ENCODE assay signal across 21 cellular contexts in genomic region chrX:129997081-129997480, GRCh38.
"Had no signal": no experiment of that assay in that cellular context is flagged by ENCODE, and none has a peak within 500 bp of the region (broad histone marks: within the 10 kb centered on the region; RNA-seq: fewer than 3 reads in every experiment).

No MANE protein-coding gene starts in this region.

- H3K4me1 ChIP-seq: gastrocnemius medialis, right lobe of liver, testis had no signal

- H3K9me3 Mint-ChIP-seq: activated CD4-positive, alpha-beta T cell treated with anti-CD3 and anti-CD28 coated beads, Interleukin-2, amount 10 ng/mL, durations not matched to agents 24 days and 14 days; activated naive CD4-positive, alpha-beta T cell treated with anti-CD3 and anti-CD28 coated beads for 36 hours; activated T-cell treated with anti-CD3 and anti-CD28 coated beads, Interleukin-2, amount 50 U/mL, for 24 hours; neural crest cell; stimulated activated effector memory CD8-positive, alpha-beta T cell treated with anti-CD3 and anti-CD28 coated beads, Interleukin-12 subunit alpha, Interleukin-12 subunit beta, amount 100 ng/mL, for 72 hours; type B pancreatic cell had no signal

- H3K27me3 Mint-ChIP-seq: activated CD4-positive, alpha-beta T cell treated with anti-CD3 and anti-CD28 coated beads, Interleukin-2, amount 10 ng/mL, durations not matched to agents 24 days and 14 days; type B pancreatic cell had no signal

- H3K36me3 ChIP-seq: brain microvascular endothelial cell, gastrocnemius medialis, left ventricle myocardium inferior, right lobe of liver had no signal

- DNase-seq: activated CD4-positive, alpha-beta T cell treated with anti-CD3 and anti-CD28 coated beads, Interleukin-2, amount 10 ng/mL, durations not matched to agents 24 days and 14 days; activated CD8-positive, alpha-beta T cell treated with anti-CD3 and anti-CD28 coated beads, Interleukin-2, amount 10 ng/mL, durations not matched to agents 7 days and 5 days; activated naive CD4-positive, alpha-beta T cell treated with anti-CD3 and anti-CD28 coated beads for 36 hours; activated T-cell treated with anti-CD3 and anti-CD28 coated beads, Interleukin-2, amount 50 U/mL, for 24 hours; brain microvascular endothelial cell; central memory CD4-positive, alpha-beta T cell; cortex of kidney; effector CD4-positive, alpha-beta T cell; gastrocnemius medialis; head of caudate nucleus; left ventricle myocardium inferior; mammary epithelial cell; right lobe of liver; small intestine; stimulated activated CD4-positive, alpha-beta T cell treated with anti-CD3 and anti-CD28 coated beads, Interleukin-4, amount 100 ng/mL, for 24 hours; T1000; testis had no signal

- H3K27ac Mint-ChIP-seq: activated CD4-positive, alpha-beta T cell treated with anti-CD3 and anti-CD28 coated beads, Interleukin-2, amount 10 ng/mL, durations not matched to agents 24 days and 14 days; activated CD8-positive, alpha-beta T cell treated with anti-CD3 and anti-CD28 coated beads, Interleukin-2, amount 10 ng/mL, durations not matched to agents 7 days and 5 days; activated naive CD4-positive, alpha-beta T cell treated with anti-CD3 and anti-CD28 coated beads for 36 hours; activated T-cell treated with anti-CD3 and anti-CD28 coated beads, Interleukin-2, amount 50 U/mL, for 24 hours; stimulated activated effector memory CD8-positive, alpha-beta T cell treated with anti-CD3 and anti-CD28 coated beads, Interleukin-12 subunit alpha, Interleukin-12 subunit beta, amount 100 ng/mL, for 72 hours; type B pancreatic cell had no signal

- H3K9me3 ChIP-seq: gastrocnemius medialis, left ventricle myocardium inferior, right lobe of liver, testis had no signal

- H3K4me3 ChIP-seq: gastrocnemius medialis, left ventricle myocardium inferior, right lobe of liver, testis had no signal

- H3K4me3 Mint-ChIP-seq: activated CD4-positive, alpha-beta T cell treated with anti-CD3 and anti-CD28 coated beads, Interleukin-2, amount 10 ng/mL, durations not matched to agents 24 days and 14 days; activated CD8-positive, alpha-beta T cell treated with anti-CD3 and anti-CD28 coated beads, Interleukin-2, amount 10 ng/mL, durations not matched to agents 7 days and 5 days; activated naive CD4-positive, alpha-beta T cell treated with anti-CD3 and anti-CD28 coated beads for 36 hours; activated T-cell treated with anti-CD3 and anti-CD28 coated beads, Interleukin-2, amount 50 U/mL, for 24 hours; neural crest cell; stimulated activated effector memory CD8-positive, alpha-beta T cell treated with anti-CD3 and anti-CD28 coated beads, Interleukin-12 subunit alpha, Interleukin-12 subunit beta, amount 100 ng/mL, for 72 hours; type B pancreatic cell had no signal

- H3K27me3 ChIP-seq: brain microvascular endothelial cell, gastrocnemius medialis, right lobe of liver, testis had no signal

- H3K27ac ChIP-seq: brain microvascular endothelial cell, gastrocnemius medialis, left ventricle myocardium inferior, right lobe of liver, testis had no signal

- ATAC-seq: activated CD8-positive, alpha-beta T cell treated with anti-CD3 and anti-CD28 coated beads, Interleukin-2, amount 10 ng/mL, durations not matched to agents 7 days and 5 days; esophagus mucosa; gastrocnemius medialis; right lobe of liver; stimulated activated effector memory CD8-positive, alpha-beta T cell treated with anti-CD3 and anti-CD28 coated beads, Interleukin-12 subunit alpha, Interleukin-12 subunit beta, amount 100 ng/mL, for 72 hours had no signal
